In the genomic region with DNA sequence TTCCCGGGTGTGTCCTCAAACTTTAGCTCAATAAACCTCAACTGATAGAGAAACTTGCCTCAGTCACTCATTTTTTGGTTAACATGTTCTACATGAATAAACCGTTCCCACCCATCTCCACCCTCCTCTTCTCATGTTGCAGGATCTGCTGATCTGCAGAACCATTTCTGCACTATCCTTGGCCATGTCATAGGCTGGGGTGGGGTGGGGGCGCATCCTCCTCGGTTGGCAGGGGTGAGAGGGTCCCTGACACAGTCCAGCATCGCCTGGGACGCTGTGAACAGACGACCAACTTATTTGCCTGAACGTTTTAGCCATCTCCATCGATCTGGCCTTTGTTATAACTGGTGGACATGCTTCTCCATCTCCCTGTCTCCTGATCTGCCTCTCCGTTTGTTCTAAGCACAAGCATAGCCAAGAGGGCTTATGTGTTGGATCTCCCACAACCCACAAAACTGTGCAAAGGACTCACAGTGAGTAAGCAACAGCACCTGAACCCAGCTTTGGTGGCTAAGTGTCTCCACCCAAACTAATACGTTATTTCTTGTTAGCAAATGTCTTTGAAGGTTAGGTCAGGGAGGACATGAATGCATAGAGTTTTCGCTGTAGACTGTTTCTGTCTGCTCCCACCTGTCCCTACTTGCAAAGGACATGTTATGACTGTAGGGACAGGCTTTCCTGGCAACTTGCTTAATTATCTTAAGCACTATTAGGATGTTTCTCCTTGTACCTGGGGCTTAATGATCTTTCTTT, we compare ENCODE assay signal across 1 cellular context.
TF ChIP-seq lines count a peak whose summit lies in the region.

No MANE protein-coding gene starts in this region.

TF ChIP-seq in H1, 55 proteins besides CTCF, POLR2A, EP300 and RAD21:
- TF ChIP-seq TCF12 (IDR thresholded peaks at IDR 0.05; ENCODE audit: low read depth, low read length): no peak
- no peak for TF ChIP-seq TBP (IDR thresholded peaks at IDR 0.05; ENCODE audit: low read depth, low read length)
- no peak for TF ChIP-seq ATF2 (IDR thresholded peaks at IDR 0.05; ENCODE audit: low read length)
- TF ChIP-seq JUN (IDR thresholded peaks at IDR 0.05; ENCODE audit: low read depth, low read length): no peak
- no peak for TF ChIP-seq TAF7 (optimal IDR thresholded peaks at IDR 0.05; ENCODE audit: borderline replicate concordance, low read depth, low read length)
- TF ChIP-seq KDM1A (IDR thresholded peaks at IDR 0.05; ENCODE audit: borderline replicate concordance, low read length): no peak
- TF ChIP-seq SIRT6 (IDR thresholded peaks at IDR 0.05; ENCODE audit: low read length): no peak
- no peak for TF ChIP-seq SRF (IDR thresholded peaks at IDR 0.05; ENCODE audit: low read depth, low read length)
- TF ChIP-seq EGR1 (IDR thresholded peaks at IDR 0.05; ENCODE audit: borderline replicate concordance, low read depth, low read length): no peak
- no peak for TF ChIP-seq SIN3A (conservative IDR thresholded peaks at IDR 0.05 in 1 of 2, IDR thresholded peaks at IDR 0.05 in 1 of 2; ENCODE audit: low read depth in 1 of 2, low read length in 2 of 2)
- no peak for TF ChIP-seq HDAC2 (IDR thresholded peaks at IDR 0.05; ENCODE audit: borderline replicate concordance in 1 of 2, low read depth in 2 of 2, low read length in 2 of 2)
- TF ChIP-seq RFX5 (IDR thresholded peaks at IDR 0.05; ENCODE audit: borderline replicate concordance, low read depth, low read length): no peak
- TF ChIP-seq POLR2AphosphoS5 (IDR thresholded peaks at IDR 0.05; ENCODE audit: low read depth, low read length): no peak
- TF ChIP-seq KDM4A (IDR thresholded peaks at IDR 0.05; ENCODE audit: low read depth, low read length, severe bottlenecking): no peak
- TF ChIP-seq JUND (IDR thresholded peaks at IDR 0.05; ENCODE audit: low read length): no peak
- no peak for TF ChIP-seq CBX8 (IDR thresholded peaks at IDR 0.05; ENCODE audit: borderline replicate concordance, low read depth, low read length)
- no peak for TF ChIP-seq GABPA (IDR thresholded peaks at IDR 0.05; ENCODE audit: borderline replicate concordance, insufficient read depth, low read length)
- TF ChIP-seq EZH2 (IDR thresholded peaks at IDR 0.05; ENCODE audit: low read depth, low read length, severe bottlenecking): no peak
- TF ChIP-seq BCL11A (IDR thresholded peaks at IDR 0.05; ENCODE audit: low read depth in 2 of 2, low read length in 2 of 2): no peak
